In the genomic region with DNA sequence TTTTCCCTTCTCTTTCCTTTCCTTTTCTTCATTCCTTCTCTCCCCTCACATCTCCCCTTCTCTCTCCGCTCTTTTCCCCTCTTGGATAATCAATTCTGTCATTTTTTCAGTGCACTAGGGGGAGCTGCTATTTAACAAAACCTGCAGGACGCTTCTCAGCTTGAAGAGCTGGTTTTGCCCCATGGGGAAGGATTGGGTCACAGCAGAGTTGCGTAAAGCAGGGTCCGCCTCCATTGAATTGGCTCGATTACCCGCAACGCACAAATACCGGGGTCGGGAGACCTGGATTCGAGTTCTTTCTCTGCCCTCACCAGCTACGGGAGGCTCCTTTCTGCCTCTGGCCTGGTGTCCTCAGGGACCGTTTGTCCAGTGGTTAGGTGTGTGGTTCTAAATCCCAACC, we compare ENCODE assay signal across 10 cellular contexts. TPM values are rescaled to one million over a fixed set of nuclear protein-coding genes. Genes with fewer than 3 reads are reported as not detected.
A peak's percentile ranks its signal among the peaks of the same experiment; 100 is the strongest.
DNase-seq lines count a peak whose midpoint lies in the region; ATAC-seq, FAIRE-seq and TF ChIP-seq lines count a peak whose summit lies in the region.
"Had no signal": no experiment of that assay in that cellular context is flagged by ENCODE, and none has a peak within 500 bp of the region (broad histone marks: within the 10 kb centered on the region; RNA-seq: fewer than 3 reads in every experiment).

No MANE protein-coding gene starts in this region.

- peak overlapping the region in 1 of 4 donors; percentile 19 for H3K27ac ChIP-seq in body of pancreas
- no peak overlapping the region for H3K27ac ChIP-seq in HepG2 (ENCODE audit: extremely low read length, insufficient read depth, low read length)
- H3K27ac ChIP-seq in CD8-positive, alpha-beta T cell (ENCODE audit: low read depth, low read length), result no peak overlapping the region

- no peaks in the 10 kb centered on the region for H4K20me1 ChIP-seq in HepG2 (ENCODE audit: insufficient read depth, low read length)

- H3K9ac ChIP-seq in HepG2 (ENCODE audit: insufficient read depth, low read depth, low read length), result no peak overlapping the region

- CTCF ChIA-PET in HepG2 (lab: Yijun Ruan, JAX; ENCODE audit: low intra/inter-chr PET ratio, low total read pairs), result no interaction called here
- CTCF ChIA-PET in CD8-positive, alpha-beta T cell (lab: Charles Lee), result no interaction called here

- no peak overlapping the region for H3K4me3 Mint-ChIP-seq in CD8-positive, alpha-beta T cell
- H3K4me3 Mint-ChIP-seq: activated naive CD8-positive, alpha-beta T cell had no signal

- H3K36me3 ChIP-seq in body of pancreas (replicated peaks in 1 of 2; ENCODE audit: insufficient read depth in 1 of 2, low read depth in 2 of 2) (no peaks in the 10 kb centered on the region), HepG2 (replicated peaks in 1 of 2; ENCODE audit: control insufficient read depth in 1 of 2, insufficient read depth in 2 of 2, low read length in 2 of 2) (no peaks in the 10 kb centered on the region)
- no peaks in the 10 kb centered on the region for H3K36me3 ChIP-seq in CD8-positive, alpha-beta T cell (ENCODE audit: insufficient read depth, low read length)

- BruUV-seq in HepG2 (replicated peaks; lab: Mats Ljungman, UMichigan), result no TSS peak

- no peak overlapping the region for H3K27ac Mint-ChIP-seq in CD8-positive, alpha-beta T cell
- H3K27ac Mint-ChIP-seq: activated naive CD8-positive, alpha-beta T cell had no signal

- FAIRE-seq in HepG2 (lab: Jason Lieb, UNC), result peak; percentile 47

- intact Hi-C loops in body of pancreas (cut with DNase I) (no loop called here), HepG2 (cut with micrococcal nuclease; ENCODE audit: unreplicated experiment) (no loop called here)
- intact Hi-C loops in CD8-positive, alpha-beta T cell (cut with DNase I, micrococcal nuclease), result no loop called here

- in situ Hi-C loops in HepG2 (cut with HindIII; ENCODE audit: extremely low pct_ligation_motif_present, low pct_unique_long_range_greater_than_20kb), result no loop called here

- POLR2A ChIA-PET in HepG2 (lab: Yijun Ruan, JAX), result no interaction called here
- POLR2A ChIA-PET in CD8-positive, alpha-beta T cell (lab: Charles Lee), result no interaction called here

- no peaks in the 10 kb centered on the region for H3K9me3 Mint-ChIP-seq in CD8-positive, alpha-beta T cell

- peak; percentile 47; the same call in 1 of the 2 replicates for TF ChIP-seq RAD21 in HepG2 (CRISPR knock-in tag; IDR thresholded peaks at IDR 0.05)

- H3K79me2 ChIP-seq in HepG2 (ENCODE audit: insufficient read depth, low read length), result no peaks in the 10 kb centered on the region

- H3K4me2 ChIP-seq in HepG2 (ENCODE audit: low read depth, low read length), result peak overlapping the region; percentile 73

- DNase-seq in DMS153 (lab: John Stamatoyannopoulos, UW) (peak; percentile 76), NCI-H187 (lab: John Stamatoyannopoulos, UW) (peak; percentile 42 to 63), body of pancreas (peak; percentile 21 to 66 (median 58)), HepG2 (ENCODE audit: low spot score) (peak; percentile 62), NCI-H2029 treated with DMSO at 0.1 percent for 48 hours (lab: John Stamatoyannopoulos, UW) (no peak)
- no peak for DNase-seq in CD8-positive, alpha-beta T cell
- DNase-seq in activated naive CD4-positive, alpha-beta T cell treated with Interleukin-2 at 50 U/mL for 16 hours, result no peak
- DNase-seq: stimulated activated CD4-positive, alpha-beta T cell treated with anti-CD3 and anti-CD28 coated beads, Interleukin-4, amount 100 ng/mL, for 24 hours had no signal

- peak; percentile 47 for ATAC-seq in body of pancreas
- peak; percentile 72 for ATAC-seq in HepG2
- no peak for ATAC-seq in CD8-positive, alpha-beta T cell
- no peak for ATAC-seq in GM21423 (IDR thresholded peaks at IDR 0.05; ENCODE audit: unreplicated experiment)

- TF ChIP-seq EP300 in HepG2 (IDR thresholded peaks at IDR 0.05; ENCODE audit: low read depth in 2 of 2, low read length in 2 of 2) (no peak), HepG2 (CRISPR knock-in tag; IDR thresholded peaks at IDR 0.05; ENCODE audit: borderline replicate concordance) (no peak)

- H3K4me1 ChIP-seq in body of pancreas (peaks cover 48% of the 10 kb centered on the region), HepG2 (ENCODE audit: insufficient read depth, low read length) (peaks cover 24% of the 10 kb centered on the region)
- no peaks in the 10 kb centered on the region for H3K4me1 ChIP-seq in CD8-positive, alpha-beta T cell (ENCODE audit: insufficient read depth, low read length)

- TF ChIP-seq POLR2A in body of pancreas (IDR thresholded peaks at IDR 0.05), result no peak
- no peak for TF ChIP-seq POLR2A in HepG2 (IDR thresholded peaks at IDR 0.05; ENCODE audit: insufficient read depth in 1 of 2, low read depth in 2 of 2, low read length in 2 of 2)

- no peaks in the 10 kb centered on the region for H3K4me1 Mint-ChIP-seq in CD8-positive, alpha-beta T cell (ENCODE audit: low read depth)

- WGBS in body of pancreas, 2 donors, result 30 to 43% methylated on average over 11 to 12 of the region's 12 CpGs
- WGBS in HepG2 (ENCODE audit: low lambda C conversion rate), result 4% methylated on average over 12 of the region's 12 CpGs

- H3K36me3 Mint-ChIP-seq in CD8-positive, alpha-beta T cell, result no peaks in the 10 kb centered on the region
- H3K36me3 Mint-ChIP-seq: activated naive CD8-positive, alpha-beta T cell had no signal

- H3K4me3 ChIP-seq in body of pancreas (no peak overlapping the region), HepG2 (replicated peaks in 1 of 3; ENCODE audit: insufficient read depth in 1 of 3, low read depth in 2 of 3, low read length in 3 of 3) (no peak overlapping the region)
- H3K4me3 ChIP-seq in CD8-positive, alpha-beta T cell (ENCODE audit: low read depth, low read length), result no peak overlapping the region

- peaks cover 35% of the 10 kb centered on the region for H3K27me3 Mint-ChIP-seq in CD8-positive, alpha-beta T cell (ENCODE audit: low read depth)

- TF ChIP-seq CTCF in body of pancreas (IDR thresholded peaks at IDR 0.05) (peak in 5 of 7 experiments; percentile 6 to 79 (median 58)), HepG2 (CRISPR knock-in tag; IDR thresholded peaks at IDR 0.05) (peak; percentile 71)
- TF ChIP-seq CTCF in CD8-positive, alpha-beta T cell (IDR thresholded peaks at IDR 0.05), result no peak

- H3K9me3 ChIP-seq in body of pancreas (no peaks in the 10 kb centered on the region), HepG2 (ENCODE audit: low read length) (no peaks in the 10 kb centered on the region)
- no peaks in the 10 kb centered on the region for H3K9me3 ChIP-seq in CD8-positive, alpha-beta T cell (ENCODE audit: low read length)

- H2AFZ ChIP-seq in HepG2 (ENCODE audit: low read length), result no peak overlapping the region

- H3K27me3 ChIP-seq in body of pancreas (no peaks in the 10 kb centered on the region), HepG2 (ENCODE audit: control insufficient read depth in 1 of 2, insufficient read depth in 2 of 2, low read length in 2 of 2) (no peaks in the 10 kb centered on the region; a peak in 2 of 5 replicates)
- H3K27me3 ChIP-seq in CD8-positive, alpha-beta T cell (ENCODE audit: insufficient read depth, low read length), result no peaks in the 10 kb centered on the region

TF ChIP-seq in HepG2, 621 proteins besides CTCF, POLR2A, EP300 and RAD21 (continues in another document):
- TF ChIP-seq ZNF670 (CRISPR knock-in tag; IDR thresholded peaks at IDR 0.05; ENCODE audit: borderline replicate concordance), result no peak
- TF ChIP-seq, protein P1, sequence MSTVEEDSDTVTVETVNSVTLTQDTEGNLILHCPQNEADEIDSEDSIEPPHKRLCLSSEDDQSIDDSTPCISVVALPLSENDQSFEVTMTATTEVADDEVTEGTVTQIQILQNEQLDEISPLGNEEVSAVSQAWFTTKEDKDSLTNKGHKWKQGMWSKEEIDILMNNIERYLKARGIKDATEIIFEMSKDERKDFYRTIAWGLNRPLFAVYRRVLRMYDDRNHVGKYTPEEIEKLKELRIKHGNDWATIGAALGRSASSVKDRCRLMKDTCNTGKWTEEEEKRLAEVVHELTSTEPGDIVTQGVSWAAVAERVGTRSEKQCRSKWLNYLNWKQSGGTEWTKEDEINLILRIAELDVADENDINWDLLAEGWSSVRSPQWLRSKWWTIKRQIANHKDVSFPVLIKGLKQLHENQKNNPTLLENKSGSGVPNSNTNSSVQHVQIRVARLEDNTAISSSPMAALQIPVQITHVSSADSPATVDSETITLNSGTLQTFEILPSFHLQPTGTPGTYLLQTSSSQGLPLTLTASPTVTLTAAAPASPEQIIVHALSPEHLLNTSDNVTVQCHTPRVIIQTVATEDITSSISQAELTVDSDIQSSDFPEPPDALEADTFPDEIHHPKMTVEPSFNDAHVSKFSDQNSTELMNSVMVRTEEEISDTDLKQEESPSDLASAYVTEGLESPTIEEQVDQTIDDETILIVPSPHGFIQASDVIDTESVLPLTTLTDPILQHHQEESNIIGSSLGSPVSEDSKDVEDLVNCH (CRISPR knock-in tag; IDR thresholded peaks at IDR 0.05), result no peak
- no peak for TF ChIP-seq BCL6 (CRISPR knock-in tag; IDR thresholded peaks at IDR 0.05)
- no peak for TF ChIP-seq CCAR2 (optimal IDR thresholded peaks at IDR 0.05; ENCODE audit: low read depth, low read length)
- TF ChIP-seq RFX5 (IDR thresholded peaks at IDR 0.05; ENCODE audit: low read depth, low read length), result no peak

RNA-seq across cellular contexts. Expression of a gene that starts 42.1 kb away (rescaled TPM):
- total RNA-seq in body of pancreas (10 to 100 TPM; 69.5 to 80.1 TPM), HepG2 (2016; rRNA removed; fragmentation: Illumina TruSeq; extraction: Trizol) (not detected in 2 replicates)
- total RNA-seq in HepG2 (2016; cell fraction: cytosol; rRNA removed; fragmentation: Illumina TruSeq; extraction: Trizol; ENCODE audit: low read depth), result not detected in 2 replicates
- total RNA-seq in HepG2 (2016; cell fraction: insoluble cytoplasmic fraction; rRNA removed; fragmentation: Illumina TruSeq; extraction: Trizol), result not detected in 2 replicates
- not detected in 2 replicates for total RNA-seq in HepG2 (2016; cell fraction: membrane; rRNA removed; fragmentation: Illumina TruSeq; extraction: Trizol)
- not detected in 2 replicates for total RNA-seq in HepG2 (2016; cell fraction: nucleus; rRNA removed; fragmentation: Illumina TruSeq; extraction: Trizol)
- polyA plus RNA-seq in HepG2 (2011; rRNA removed), result not detected in 2 replicates
- polyA plus RNA-seq in HepG2 (2011; cell fraction: cytosol; rRNA removed), result not detected in 2 replicates
- not detected in 2 replicates for polyA plus RNA-seq in HepG2 (2011; cell fraction: nucleus; rRNA removed)
- not detected in 2 replicates for polyA plus RNA-seq in HepG2 (2012)
- polyA plus RNA-seq in HepG2 (2016; cell fraction: cytosol; fragmentation: Illumina TruSeq; extraction: Trizol; ENCODE audit: low read depth), result not detected in 2 replicates
- polyA plus RNA-seq in HepG2 (2016; cell fraction: insoluble cytoplasmic fraction; fragmentation: Illumina TruSeq; extraction: Trizol; ENCODE audit: low read depth), result not detected in 2 replicates
- polyA plus RNA-seq in HepG2 (2016; cell fraction: membrane; fragmentation: Illumina TruSeq; extraction: Trizol; ENCODE audit: low read depth), result not detected in 2 replicates
- polyA plus RNA-seq in HepG2 (2016; cell fraction: nucleus; fragmentation: Illumina TruSeq; extraction: Trizol; ENCODE audit: insufficient read depth, low read depth), result not detected in 2 replicates
- 0.44 TPM in 1 of 2 replicates, not detected in the other for polyA minus RNA-seq in HepG2 (2011; rRNA and poly(A)+ RNA removed; ENCODE audit: low replicate concordance)
- polyA minus RNA-seq in HepG2 (2011; cell fraction: cytosol; rRNA and poly(A)+ RNA removed), result not detected in 2 replicates
- not detected in 2 replicates for polyA minus RNA-seq in HepG2 (2011; cell fraction: nucleus; rRNA and poly(A)+ RNA removed)
- not detected for total RNA-seq in CD8-positive, alpha-beta T cell

Comparison
In these comparisons a context has a peak if more than half of its experiments do, and no peak if none do; other contexts are left out.
1. DNase-seq: peak in DMS153 (single experiment), NCI-H187 (2 of 2), body of pancreas (4 of 4) and HepG2 (single experiment); none in CD8-positive, alpha-beta T cell (0 of 7), NCI-H2029 treated with DMSO at 0.1 percent for 48 hours (single experiment) and activated naive CD4-positive, alpha-beta T cell treated with Interleukin-2 at 50 U/mL for 16 hours (single experiment).
2. ATAC-seq: peak in body of pancreas (single experiment) and HepG2 (single experiment); none in CD8-positive, alpha-beta T cell (single experiment) and GM21423 (single experiment).
3. RNA of a gene that starts 42.1 kb away (total RNA-seq): 69.5 to 80.1 TPM in body of pancreas; not detected in HepG2 and not detected in CD8-positive, alpha-beta T cell; every median in the first group is over 10 times any median in the second.